Comparison of ENCODE assay signal across 16 cellular contexts in the genomic region with DNA sequence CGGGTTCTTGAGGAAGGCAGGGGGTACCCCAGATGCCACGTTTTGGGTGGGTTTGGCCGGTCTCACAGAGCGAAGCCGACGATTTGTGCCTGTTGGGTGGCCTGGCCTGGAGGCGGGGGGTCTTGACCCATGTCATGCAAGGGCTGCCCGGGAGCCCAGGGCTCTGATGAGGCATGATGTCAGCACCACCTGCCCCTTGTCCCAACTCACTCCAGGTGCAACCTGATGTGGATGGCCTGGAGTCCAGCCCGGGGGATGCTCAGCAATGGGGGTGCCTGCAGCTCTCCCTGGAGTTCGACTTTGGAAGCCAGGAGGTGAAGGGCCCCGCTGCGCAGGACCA. TPM values are rescaled to one million over a fixed set of nuclear protein-coding genes. Genes with fewer than 3 reads are reported as not detected.
A peak's percentile ranks its signal among the peaks of the same experiment; 100 is the strongest.
DNase-seq lines count a peak whose midpoint lies in the region; ATAC-seq and TF ChIP-seq lines count a peak whose summit lies in the region.
"Had no signal": no experiment of that assay in that cellular context is flagged by ENCODE, and none has a peak within 500 bp of the region (broad histone marks: within the 10 kb centered on the region; RNA-seq: fewer than 3 reads in every experiment).

No MANE protein-coding gene starts in this region.

- no peak overlapping the region for H2BK12ac ChIP-seq in H9 (ENCODE audit: insufficient read length, low read depth, low read length)

- no peaks in the 10 kb centered on the region for H3K79me1 ChIP-seq in H9 (ENCODE audit: insufficient read depth, low read depth, low read length, poor library complexity, severe bottlenecking)

- H3T11ph ChIP-seq in H9 (ENCODE audit: low read length): no peak overlapping the region

- no peak overlapping the region for H2BK20ac ChIP-seq in H9 (ENCODE audit: low read depth, low read length, poor library complexity, severe bottlenecking)

- H3K4ac ChIP-seq in H9 (ENCODE audit: low read depth, low read length): no peak overlapping the region

- H2AFZ ChIP-seq in hepatocyte: no peak overlapping the region
- no peak overlapping the region for H2AFZ ChIP-seq in H9 (ENCODE audit: low read length)

- no peaks in the 10 kb centered on the region for H3K36me3 ChIP-seq in adrenal gland (replicated peaks in 1 of 2)
- no peaks in the 10 kb centered on the region for H3K36me3 ChIP-seq in hepatocyte (replicated peaks; ENCODE audit: insufficient read depth, low read depth)
- no peaks in the 10 kb centered on the region for H3K36me3 ChIP-seq in spleen
- H3K36me3 ChIP-seq: BLaER1 had no signal

- H2AK5ac ChIP-seq in H9 (ENCODE audit: insufficient read length, low read length): no peak overlapping the region

- H4K91ac ChIP-seq in H9 (ENCODE audit: insufficient read length, low read depth, low read length): no peak overlapping the region

- H3K9me3 ChIP-seq in adrenal gland (replicated peaks in 1 of 3) (no peaks in the 10 kb centered on the region), hepatocyte (ENCODE audit: low read depth) (no peaks in the 10 kb centered on the region), spleen (no peaks in the 10 kb centered on the region), H9 (ENCODE audit: control insufficient read depth, low read depth, low read length) (no peaks in the 10 kb centered on the region)
- H3K9me3 ChIP-seq: BLaER1 had no signal

- peaks cover 7% of the 10 kb centered on the region for H3K4me1 Mint-ChIP-seq in activated T-cell treated with anti-CD3 and anti-CD28 coated beads, Interleukin-2, amount 50 U/mL, for 24 hours (ENCODE audit: low read depth)
- H3K4me1 Mint-ChIP-seq in activated CD8-positive, alpha-beta memory T cell treated with anti-CD3 and anti-CD28 coated beads, Interleukin-2, amount 10 ng/mL, durations not matched to agents 7 days and 5 days: peaks cover 9% of the 10 kb centered on the region
- H3K4me1 Mint-ChIP-seq in H9: peaks cover 3 to 9% of the 10 kb centered on the region in 2 experiments; a peak in 3 of 4 replicates

- H2BK5ac ChIP-seq in H9 (ENCODE audit: insufficient read length, low read length): no peak overlapping the region

- H4K20me1 ChIP-seq in hepatocyte (ENCODE audit: insufficient read depth, poor library complexity, severe bottlenecking) (no peaks in the 10 kb centered on the region), H9 (ENCODE audit: control insufficient read depth, insufficient read depth, insufficient read length) (no peaks in the 10 kb centered on the region)
- H4K20me1 ChIP-seq: BLaER1 had no signal

- ATAC-seq in activated CD8-positive, alpha-beta memory T cell treated with anti-CD3 and anti-CD28 coated beads, Interleukin-2, amount 10 ng/mL, durations not matched to agents 7 days and 5 days: no peak

- H3K9me2 ChIP-seq in hepatocyte (replicated peaks; ENCODE audit: insufficient read depth): no peaks in the 10 kb centered on the region

- TF ChIP-seq POLR2A in adrenal gland (IDR thresholded peaks at IDR 0.05) (no peak), spleen (IDR thresholded peaks at IDR 0.05) (no peak)

- H3K23me2 ChIP-seq in H9 (ENCODE audit: insufficient read length, low read depth, low read length, poor library complexity, severe bottlenecking): peaks cover 3% of the 10 kb centered on the region

- H3K4me3 ChIP-seq in adrenal gland: no peak overlapping the region
- H3K4me3 ChIP-seq in hepatocyte: no peak overlapping the region
- H3K4me3 ChIP-seq in spleen: no peak overlapping the region
- H3K4me3 ChIP-seq: BLaER1 had no signal

- no peak overlapping the region for H3K18ac ChIP-seq in H9 (ENCODE audit: insufficient read length, low read depth, low read length)

- H3K4me1 ChIP-seq in adrenal gland (replicated peaks in 1 of 2) (peaks cover 14 to 15% of the 10 kb centered on the region in 2 donors), hepatocyte (ENCODE audit: insufficient read depth) (peaks cover 56% of the 10 kb centered on the region), spleen (peaks cover 26 to 61% (median 49%) of the 10 kb centered on the region in 6 donors), H9 (ENCODE audit: insufficient read depth, low read length) (no peaks in the 10 kb centered on the region)

- H3K27me3 ChIP-seq in adrenal gland: no peaks in the 10 kb centered on the region
- H3K27me3 ChIP-seq in hepatocyte: no peaks in the 10 kb centered on the region
- peaks cover 0 to 28% (median 0%) of the 10 kb centered on the region in 7 donors for H3K27me3 ChIP-seq in spleen (replicated peaks in 1 of 7)
- H3K27me3 ChIP-seq in H9 (ENCODE audit: insufficient read depth, low read length): no peaks in the 10 kb centered on the region
- H3K27me3 ChIP-seq: BLaER1 had no signal

- H3K9ac ChIP-seq in H9 (ENCODE audit: extremely low read depth, insufficient read length, low read length): no peak overlapping the region
- H3K9ac ChIP-seq: BLaER1 had no signal

- H4K5ac ChIP-seq in H9 (ENCODE audit: insufficient read length, low read depth, low read length): no peak overlapping the region

- no peaks in the 10 kb centered on the region for H3K9me3 Mint-ChIP-seq in activated T-cell treated with anti-CD3 and anti-CD28 coated beads, Interleukin-2, amount 50 U/mL, for 24 hours
- no peaks in the 10 kb centered on the region for H3K9me3 Mint-ChIP-seq in activated CD8-positive, alpha-beta memory T cell treated with anti-CD3 and anti-CD28 coated beads, Interleukin-2, amount 10 ng/mL, durations not matched to agents 7 days and 5 days (ENCODE audit: low read depth)
- no peaks in the 10 kb centered on the region; a peak in 1 of 5 replicates for H3K9me3 Mint-ChIP-seq in H9

- CTCF ChIA-PET in activated CD8-positive, alpha-beta memory T cell treated with anti-CD3 and anti-CD28 coated beads, Interleukin-2, amount 10 ng/mL, durations not matched to agents 7 days and 5 days (lab: Charles Lee): interaction anchor here (1.1 to 7.8 kb wide), 11 partner anchors 10 to 316 kb away, joined by 3 to 533 read pairs (median 5); a partner anchor contains a TSS

- no peaks in the 10 kb centered on the region for H3K36me3 Mint-ChIP-seq in activated T-cell treated with anti-CD3 and anti-CD28 coated beads, Interleukin-2, amount 50 U/mL, for 24 hours (ENCODE audit: low read depth)
- H3K36me3 Mint-ChIP-seq in activated CD8-positive, alpha-beta memory T cell treated with anti-CD3 and anti-CD28 coated beads, Interleukin-2, amount 10 ng/mL, durations not matched to agents 7 days and 5 days: no peaks in the 10 kb centered on the region
- H3K36me3 Mint-ChIP-seq in H9 (ENCODE audit: insufficient read depth in 1 of 3, low read depth in 3 of 3): no peaks in the 10 kb centered on the region

- intact Hi-C loops in adrenal gland (cut with DNase I): loop anchor here (2.0 to 5.0 kb wide), 4 partner anchors 87 to 317 kb away; no protein-coding TSS in a partner anchor
- intact Hi-C loops in spleen (cut with DNase I; ENCODE audit: low total_unique reads): loop anchor here (5.0 kb wide), 1 partner anchor 317 kb away; no protein-coding TSS in a partner anchor

- H4K8ac ChIP-seq in H9 (replicated peaks; ENCODE audit: insufficient read length, low read depth, low read length): no peak overlapping the region

- no peak overlapping the region for H3K56ac ChIP-seq in H9 (ENCODE audit: insufficient read length, low read depth, low read length)

- peak; percentile 27 for DNase-seq in activated T-cell treated with anti-CD3 and anti-CD28 coated beads, Interleukin-2, amount 50 U/mL, for 24 hours
- DNase-seq in activated T-cell treated with anti-CD3 and anti-CD28 coated beads, Interleukin-2, amount 50 U/mL, for 48 hours: no peak
- DNase-seq in adrenal gland (peak in 5 of 7 donors; percentile 7 to 46 (median 20)), hepatocyte (ENCODE audit: low spot score) (no peak), spleen (peak; percentile 72), dermis blood vessel endothelial cell (no peak), H9 (no peak)
- no peak for DNase-seq in activated CD8-positive, alpha-beta memory T cell treated with anti-CD3 and anti-CD28 coated beads, Interleukin-2, amount 10 ng/mL, durations not matched to agents 7 days and 5 days
- DNase-seq: KG1, NCI-H1105, NCI-H1694 treated with DMSO at 0.1 percent for 48 hours, NCI-H345, NCI-H526 treated with DMSO at 0.1 percent for 48 hours had no signal

- H2BK15ac ChIP-seq in H9 (ENCODE audit: low read depth, low read length): no peak overlapping the region

- no peak overlapping the region for H2BK120ac ChIP-seq in H9 (ENCODE audit: low read depth, low read length, poor library complexity, severe bottlenecking)

- H3K14ac ChIP-seq in H9 (ENCODE audit: insufficient read depth, low read length): no peak overlapping the region

- no peak overlapping the region for H3K4me2 ChIP-seq in hepatocyte
- H3K4me2 ChIP-seq in H9 (ENCODE audit: insufficient read depth, insufficient read length, low read length): no peak overlapping the region
- H3K4me2 ChIP-seq: BLaER1 had no signal

- H3K4me3 Mint-ChIP-seq in activated T-cell treated with anti-CD3 and anti-CD28 coated beads, Interleukin-2, amount 50 U/mL, for 24 hours: no peak overlapping the region
- no peak overlapping the region for H3K4me3 Mint-ChIP-seq in activated CD8-positive, alpha-beta memory T cell treated with anti-CD3 and anti-CD28 coated beads, Interleukin-2, amount 10 ng/mL, durations not matched to agents 7 days and 5 days
- H3K4me3 Mint-ChIP-seq in H9: no peak overlapping the region

- H3K79me2 ChIP-seq in hepatocyte (peaks cover 3% of the 10 kb centered on the region), H9 (ENCODE audit: insufficient read depth, low read length) (no peaks in the 10 kb centered on the region)

- H3K27ac ChIP-seq in adrenal gland: no peak overlapping the region
- H3K27ac ChIP-seq in hepatocyte: peak overlapping the region; percentile 100
- no peak overlapping the region for H3K27ac ChIP-seq in spleen
- H3K27ac ChIP-seq in H9 (ENCODE audit: insufficient read length, low read depth, low read length): no peak overlapping the region
- H3K27ac ChIP-seq: 22Rv1, BLaER1 had no signal

- TF ChIP-seq CTCF in adrenal gland (IDR thresholded peaks at IDR 0.05): no peak
- no peak for TF ChIP-seq CTCF in hepatocyte (IDR thresholded peaks at IDR 0.05; ENCODE audit: poor library complexity)
- no peak for TF ChIP-seq CTCF in spleen (IDR thresholded peaks at IDR 0.05 in 8 of 11, conservative IDR thresholded peaks at IDR 0.05 in 3 of 11)
- TF ChIP-seq CTCF in H9 (conservative IDR thresholded peaks at IDR 0.05): no peak

- 86 to 94% (median 88%) methylated on average over 5 to 12 of the region's 12 CpGs for WGBS in adrenal gland, 4 donors
- 89% methylated on average over 10 of the region's 12 CpGs for WGBS in hepatocyte (ENCODE audit: low lambda C conversion rate, missing lambda C conversion rate)
- WGBS in spleen, 5 donors: 71 to 92% (median 86%) methylated on average over 8 to 12 of the region's 12 CpGs
- no CpG with 5 or more reads among the region's 12 CpGs for WGBS in H9 (ENCODE audit: extremely low coverage, insufficient read length, low lambda C conversion rate)

- H3K23ac ChIP-seq in H9 (ENCODE audit: insufficient read length, low read depth, low read length): no peak overlapping the region

- H3K27ac Mint-ChIP-seq in activated T-cell treated with anti-CD3 and anti-CD28 coated beads, Interleukin-2, amount 50 U/mL, for 24 hours: no peak overlapping the region
- H3K27ac Mint-ChIP-seq in activated CD8-positive, alpha-beta memory T cell treated with anti-CD3 and anti-CD28 coated beads, Interleukin-2, amount 10 ng/mL, durations not matched to agents 7 days and 5 days: no peak overlapping the region
- H3K27ac Mint-ChIP-seq in H9: no peak overlapping the region

- peaks cover 11% of the 10 kb centered on the region for H3K27me3 Mint-ChIP-seq in activated T-cell treated with anti-CD3 and anti-CD28 coated beads, Interleukin-2, amount 50 U/mL, for 24 hours
- peaks cover 7% of the 10 kb centered on the region for H3K27me3 Mint-ChIP-seq in activated CD8-positive, alpha-beta memory T cell treated with anti-CD3 and anti-CD28 coated beads, Interleukin-2, amount 10 ng/mL, durations not matched to agents 7 days and 5 days
- H3K27me3 Mint-ChIP-seq in H9 (ENCODE audit: low read depth): peaks cover 17% of the 10 kb centered on the region

RNA-seq across cellular contexts. Expression of a gene that starts 0.9 kb away (rescaled TPM):
- total RNA-seq in adrenal gland (1 to 10 TPM in 1 of 8 donors, under 1 TPM in 1, not detected in 6; 0.61 to 1.2 TPM), hepatocyte (2.6 and 6.3 TPM in 2 replicates), spleen (not detected), dermis blood vessel endothelial cell (not detected in 2 replicates), H9 (2021) (not detected in 2 replicates)
- polyA plus RNA-seq in adrenal gland (1 to 10 TPM in 1 of 3 donors, under 1 TPM in 1, not detected in 1; 0.91 to 3.1 TPM), hepatocyte (29.2 and 42.1 TPM in 2 replicates), spleen (under 1 TPM in 1 of 3 donors, not detected in 2; 0.83 TPM)
- total RNA-seq in activated CD8-positive, alpha-beta memory T cell treated with anti-CD3 and anti-CD28 coated beads, Interleukin-2, amount 10 ng/mL, durations not matched to agents 7 days and 5 days: not detected
- total RNA-seq: M059J had no signal

RNA-seq across cellular contexts. Expression of a gene that starts 3.1 kb away (rescaled TPM):
- total RNA-seq in adrenal gland: 1 to 10 TPM in 3 of 8 donors, under 1 TPM in 2, not detected in 3; 0.55 to 4.2 (median 1.4) TPM
- polyA plus RNA-seq in adrenal gland: 10 to 100 TPM in 2 of 3 donors, 1 to 10 TPM in 1; 1.9 to 21.8 (median 12.0) TPM
- 0.73 and 2.4 TPM in 2 replicates for total RNA-seq in hepatocyte
- 5.5 and 10.9 TPM in 2 replicates for polyA plus RNA-seq in hepatocyte
- 1 to 10 TPM; 2.3 to 8.6 (median 5.2) TPM for total RNA-seq in spleen
- 10 to 100 TPM in 2 of 3 donors, 1 to 10 TPM in 1; 7.3 to 21.8 (median 13.0) TPM for polyA plus RNA-seq in spleen
- total RNA-seq in activated CD8-positive, alpha-beta memory T cell treated with anti-CD3 and anti-CD28 coated beads, Interleukin-2, amount 10 ng/mL, durations not matched to agents 7 days and 5 days: 1 to 10 TPM in 1 of 2 experiments, not detected in 1; 1.0 TPM
- total RNA-seq in dermis blood vessel endothelial cell: not detected in 2 replicates
- not detected in 2 replicates for total RNA-seq in H9 (2021)
- total RNA-seq: M059J had no signal

RNA-seq across cellular contexts. Expression of a gene that starts 17.2 kb away (rescaled TPM):
- total RNA-seq in adrenal gland (100 to 1,000 TPM; 158 to 323 (median 250) TPM), hepatocyte (27.1 and 29.9 TPM in 2 replicates), spleen (100 to 1,000 TPM; 227 to 422 (median 358) TPM), dermis blood vessel endothelial cell (0.42 TPM in 1 of 2 replicates, not detected in the other), H9 (2021) (not detected in 2 replicates)
- polyA plus RNA-seq in adrenal gland (1,000 to 10,000 TPM in 1 of 3 donors, 100 to 1,000 TPM in 2; 319 to 1,341 (median 324) TPM), hepatocyte (41.4 and 47.0 TPM in 2 replicates), spleen (100 to 1,000 TPM; 136 to 350 (median 148) TPM)
- 100 to 1,000 TPM; 574 to 702 TPM for total RNA-seq in activated CD8-positive, alpha-beta memory T cell treated with anti-CD3 and anti-CD28 coated beads, Interleukin-2, amount 10 ng/mL, durations not matched to agents 7 days and 5 days

RNA-seq across cellular contexts. Expression of a gene that starts 56.1 kb away (rescaled TPM):
- under 1 TPM in 4 of 8 donors, not detected in 4; 0.07 to 0.30 (median 0.15) TPM for total RNA-seq in adrenal gland
- 1 to 10 TPM in 2 of 3 donors, not detected in 1; 1.1 to 2.3 TPM for polyA plus RNA-seq in adrenal gland
- total RNA-seq in hepatocyte: not detected in 2 replicates
- 0.29 and 0.47 TPM in 2 replicates for polyA plus RNA-seq in hepatocyte
- total RNA-seq in spleen: not detected
- polyA plus RNA-seq in spleen: under 1 TPM; 0.03 to 0.64 (median 0.20) TPM
- total RNA-seq in activated CD8-positive, alpha-beta memory T cell treated with anti-CD3 and anti-CD28 coated beads, Interleukin-2, amount 10 ng/mL, durations not matched to agents 7 days and 5 days: not detected
- not detected in 2 replicates for total RNA-seq in dermis blood vessel endothelial cell
- total RNA-seq in H9 (2021): not detected in 2 replicates
- total RNA-seq: M059J had no signal

Comparison
In these comparisons a context has a peak if more than half of its experiments do, and no peak if none do; other contexts are left out.
1. DNase-seq: peak in activated T-cell treated with anti-CD3 and anti-CD28 coated beads, Interleukin-2, amount 50 U/mL, for 24 hours (single experiment), adrenal gland (5 of 7) and spleen (single experiment); none in activated T-cell treated with anti-CD3 and anti-CD28 coated beads, Interleukin-2, amount 50 U/mL, for 48 hours (0 of 2), hepatocyte (single experiment), activated CD8-positive, alpha-beta memory T cell treated with anti-CD3 and anti-CD28 coated beads, Interleukin-2, amount 10 ng/mL, durations not matched to agents 7 days and 5 days (single experiment), dermis blood vessel endothelial cell (single experiment) and H9 (single experiment).
2. RNA of a gene that starts 17.2 kb away (total RNA-seq): 574 to 702 TPM in activated CD8-positive, alpha-beta memory T cell treated with anti-CD3 and anti-CD28 coated beads, Interleukin-2, amount 10 ng/mL, durations not matched to agents 7 days and 5 days, 227 to 422 TPM in spleen, 158 to 323 TPM in adrenal gland and 27.1 to 29.9 TPM in hepatocyte; 0.42 TPM in dermis blood vessel endothelial cell and not detected in H9; every median in the first group is over 10 times any median in the second.